ENCODE assay signal across 10 cellular contexts in genomic region chrX:39874202-39874816, GRCh38.
DNase-seq lines count a peak whose midpoint lies in the region; ATAC-seq and TF ChIP-seq lines count a peak whose summit lies in the region.
"Had no signal": no experiment of that assay in that cellular context is flagged by ENCODE, and none has a peak within 500 bp of the region (broad histone marks: within the 10 kb centered on the region; RNA-seq: fewer than 3 reads in every experiment).

No MANE protein-coding gene starts in this region.

- no peak for TF ChIP-seq CTCF in foreskin keratinocyte (conservative IDR thresholded peaks at IDR 0.05)

- no peaks in the 10 kb centered on the region for H3K9me3 ChIP-seq in KOPT-K1 (ENCODE audit: insufficient read depth, low read length, poor library complexity, severe bottlenecking)

- H3K36me3 Mint-ChIP-seq in effector memory CD8-positive, alpha-beta T cell (ENCODE audit: insufficient read depth), result peaks cover 5% of the 10 kb centered on the region

- ATAC-seq in GM18517 (IDR thresholded peaks at IDR 0.05; ENCODE audit: unreplicated experiment) (peak; percentile 97), GM21737 (IDR thresholded peaks at IDR 0.05; ENCODE audit: unreplicated experiment) (peak; percentile 96), foreskin keratinocyte (peak; percentile 90)
- no peak for ATAC-seq in effector memory CD8-positive, alpha-beta T cell (replicated peaks)

- no peaks in the 10 kb centered on the region for H3K4me1 ChIP-seq in foreskin keratinocyte

- no peaks in the 10 kb centered on the region for H3K27me3 ChIP-seq in foreskin keratinocyte

- H3K27ac Mint-ChIP-seq in effector memory CD8-positive, alpha-beta T cell, result no peak overlapping the region
- H3K27ac Mint-ChIP-seq: endodermal cell had no signal

- no peak overlapping the region for H3K4me3 Mint-ChIP-seq in effector memory CD8-positive, alpha-beta T cell
- H3K4me3 Mint-ChIP-seq: endodermal cell had no signal

- DNase-seq in foreskin keratinocyte (peak; percentile 43 to 74), NCI-H2171 treated with DMSO at 0.1 percent for 48 hours (lab: John Stamatoyannopoulos, UW) (no peak), HK-2 (ENCODE audit: unreplicated experiment) (no peak), H4 (ENCODE audit: low spot score) (no peak)
- DNase-seq in effector memory CD8-positive, alpha-beta T cell, result no peak
- DNase-seq: endodermal cell, RPMI8226 had no signal

- peaks cover 13% of the 10 kb centered on the region in 2 donors for H3K4me1 Mint-ChIP-seq in effector memory CD8-positive, alpha-beta T cell (ENCODE audit: low read depth in 2 of 2)

- H3K27me3 Mint-ChIP-seq in effector memory CD8-positive, alpha-beta T cell, result no peaks in the 10 kb centered on the region

- H3K36me3 ChIP-seq in KOPT-K1 (ENCODE audit: insufficient read depth, low read length), result no peaks in the 10 kb centered on the region

- H3K9me3 Mint-ChIP-seq in effector memory CD8-positive, alpha-beta T cell, result no peaks in the 10 kb centered on the region

- H3K27ac ChIP-seq in KOPT-K1 (ENCODE audit: low read depth, low read length, poor library complexity, severe bottlenecking), result peak overlapping the region; percentile 6
- no peak overlapping the region for H3K27ac ChIP-seq in foreskin keratinocyte

Comparison
In these comparisons a context has a peak if more than half of its experiments do, and no peak if none do; other contexts are left out.
1. DNase-seq: peak in foreskin keratinocyte (2 of 2); none in effector memory CD8-positive, alpha-beta T cell (0 of 3), NCI-H2171 treated with DMSO at 0.1 percent for 48 hours (single experiment), HK-2 (single experiment) and H4 (single experiment).